17 cellular contexts compared by ENCODE assay signal in the genomic region with DNA sequence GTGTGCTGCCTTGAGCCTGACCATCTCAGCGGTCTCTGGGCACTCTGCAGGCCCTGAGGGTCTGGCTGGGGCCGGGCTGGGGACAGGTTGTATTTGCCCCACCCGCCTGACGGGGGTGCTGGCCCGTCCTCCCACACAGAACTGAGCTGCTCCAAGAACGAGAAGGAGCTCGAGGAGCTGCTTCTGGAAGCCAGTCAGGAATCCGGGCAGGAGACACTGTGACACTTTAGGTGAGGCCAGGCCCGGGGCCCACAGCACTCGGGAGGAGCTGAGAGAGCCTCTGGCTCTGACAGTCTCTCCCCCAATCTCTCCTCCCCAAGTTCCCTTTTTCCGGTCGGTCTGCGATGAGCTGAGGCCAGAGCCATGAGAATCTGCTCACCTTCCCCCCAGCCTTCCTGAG.
"Had no signal": no experiment of that assay in that cellular context is flagged by ENCODE, and none has a peak within 500 bp of the region (broad histone marks: within the 10 kb centered on the region; RNA-seq: fewer than 3 reads in every experiment).

No MANE protein-coding gene starts in this region.

- H3K27me3 Mint-ChIP-seq: activated naive CD4-positive, alpha-beta T cell treated with anti-CD3 and anti-CD28 coated beads, Interleukin-2, amount 50 U/mL, for 24 hours; stimulated activated naive CD8-positive, alpha-beta T cell treated with anti-CD3 and anti-CD28 coated beads, Interleukin-15, Interleukin-2, amounts not matched to agents 100 ng/mL and 50 ng/mL, for 24 hours had no signal

- H3K4me3 Mint-ChIP-seq: activated CD4-positive, alpha-beta memory T cell treated with anti-CD3 and anti-CD28 coated beads, Interleukin-2, amount 10 ng/mL, durations not matched to agents 7 days and 5 days; activated naive CD4-positive, alpha-beta T cell treated with anti-CD3 and anti-CD28 coated beads, Interleukin-2, amount 50 U/mL, for 24 hours; activated T-cell treated with anti-CD3 and anti-CD28 coated beads, Interleukin-2, amount 50 U/mL, for 4 hours; memory B cell; natural killer cell; stimulated activated naive CD8-positive, alpha-beta T cell treated with anti-CD3 and anti-CD28 coated beads, Interleukin-15, Interleukin-2, amounts not matched to agents 100 ng/mL and 50 ng/mL, for 24 hours had no signal

- FAIRE-seq: endothelial cell of umbilical vein had no signal

- H3K36me3 Mint-ChIP-seq: natural killer cell had no signal

- H3K27ac Mint-ChIP-seq: activated CD4-positive, alpha-beta memory T cell treated with anti-CD3 and anti-CD28 coated beads, Interleukin-2, amount 10 ng/mL, durations not matched to agents 7 days and 5 days; activated naive CD4-positive, alpha-beta T cell treated with anti-CD3 and anti-CD28 coated beads, Interleukin-2, amount 50 U/mL, for 24 hours; memory B cell; natural killer cell; progenitor cell of endocrine pancreas; stimulated activated naive CD8-positive, alpha-beta T cell treated with anti-CD3 and anti-CD28 coated beads, Interleukin-15, Interleukin-2, amounts not matched to agents 100 ng/mL and 50 ng/mL, for 24 hours had no signal

- H3K9me3 Mint-ChIP-seq: activated CD4-positive, alpha-beta memory T cell treated with anti-CD3 and anti-CD28 coated beads, Interleukin-2, amount 10 ng/mL, durations not matched to agents 7 days and 5 days; activated naive CD4-positive, alpha-beta T cell treated with anti-CD3 and anti-CD28 coated beads, Interleukin-2, amount 50 U/mL, for 24 hours; activated T-cell treated with anti-CD3 and anti-CD28 coated beads, Interleukin-2, amount 50 U/mL, for 4 hours; memory B cell; natural killer cell; stimulated activated naive CD8-positive, alpha-beta T cell treated with anti-CD3 and anti-CD28 coated beads, Interleukin-15, Interleukin-2, amounts not matched to agents 100 ng/mL and 50 ng/mL, for 24 hours had no signal

- DNase-seq: activated CD4-positive, alpha-beta memory T cell treated with anti-CD3 and anti-CD28 coated beads, Interleukin-2, amount 10 ng/mL, durations not matched to agents 7 days and 5 days; activated CD4-positive, alpha-beta T cell treated with anti-CD3 and anti-CD28 coated beads for 4 hours; activated effector memory CD4-positive, alpha-beta T cell treated with anti-CD3 and anti-CD28 coated beads, Interleukin-2, amount 50 U/mL, for 16 hours; activated T-cell treated with anti-CD3 and anti-CD28 coated beads, Interleukin-2, amount 50 U/mL, for 4 hours; adrenal gland; central memory CD4-positive, alpha-beta T cell; effector CD4-positive, alpha-beta T cell; esophagus squamous epithelium; hippocampal formation; left ventricle myocardium superior; natural killer cell; nucleus accumbens had no signal
